In genomic region chr12:112370156-112370555, GRCh38 we compare ENCODE assay signal across 20 cellular contexts.
"Had no signal": no experiment of that assay in that cellular context is flagged by ENCODE, and none has a peak within 500 bp of the region (broad histone marks: within the 10 kb centered on the region; RNA-seq: fewer than 3 reads in every experiment).

No MANE protein-coding gene starts in this region.

- H3K27ac ChIP-seq: epithelial cell of prostate, hepatocyte, left lung, tibial nerve, vagina had no signal

- H3K27me3 Mint-ChIP-seq: activated CD4-positive, alpha-beta T cell treated with anti-CD3 and anti-CD28 coated beads, Interleukin-2, amount 10 ng/mL, durations not matched to agents 7 days and 5 days; activated naive CD8-positive, alpha-beta T cell treated with anti-CD3 and anti-CD28 coated beads, Interleukin-2, amount 10 ng/mL, durations not matched to agents 7 days and 5 days; brain; central memory CD8-positive, alpha-beta T cell had no signal

- H3K4me2 ChIP-seq: hepatocyte had no signal

- H3K4me1 ChIP-seq: left lung, tibial nerve had no signal

- H2AFZ ChIP-seq: hepatocyte had no signal

- H3K27ac Mint-ChIP-seq: activated CD4-positive, alpha-beta T cell treated with anti-CD3 and anti-CD28 coated beads, Interleukin-2, amount 10 ng/mL, durations not matched to agents 7 days and 5 days; activated naive CD8-positive, alpha-beta T cell treated with anti-CD3 and anti-CD28 coated beads, Interleukin-2, amount 10 ng/mL, durations not matched to agents 7 days and 5 days; activated T-helper 1 cell treated with anti-CD3 and anti-CD28 coated beads, Interleukin-12 subunit alpha, Interleukin-12 subunit beta, Interleukin-2, Interleukin-4 antibody, amounts not matched to agents 30 ng/mL and 10 ng/mL and 1 ng/mL, durations not matched to agents 14 hours and 24 hours and 36 hours; natural killer cell; T-helper 2 cell treated with Interferon-gamma antibody and Interleukin-4, amounts not matched to agents 5 μg/mL and 100 μg/mL, for 36 hours had no signal

- ATAC-seq: left lung, natural killer cell had no signal

- H3K9me3 Mint-ChIP-seq: activated CD4-positive, alpha-beta T cell treated with anti-CD3 and anti-CD28 coated beads, Interleukin-2, amount 10 ng/mL, durations not matched to agents 7 days and 5 days; activated naive CD8-positive, alpha-beta T cell treated with anti-CD3 and anti-CD28 coated beads, Interleukin-2, amount 10 ng/mL, durations not matched to agents 7 days and 5 days; activated T-helper 1 cell treated with anti-CD3 and anti-CD28 coated beads, Interleukin-12 subunit alpha, Interleukin-12 subunit beta, Interleukin-2, Interleukin-4 antibody, amounts not matched to agents 30 ng/mL and 10 ng/mL and 1 ng/mL, durations not matched to agents 14 hours and 24 hours and 36 hours; central memory CD8-positive, alpha-beta T cell; natural killer cell; T-helper 2 cell treated with Interferon-gamma antibody and Interleukin-4, amounts not matched to agents 5 μg/mL and 100 μg/mL, for 36 hours had no signal

- H3K27me3 ChIP-seq: hepatocyte, left lung, tibial nerve, vagina had no signal

- H3K36me3 ChIP-seq: left lung, tibial nerve, vagina had no signal

- H3K36me3 Mint-ChIP-seq: natural killer cell had no signal

- DNase-seq: activated CD4-positive, alpha-beta T cell treated with anti-CD3 and anti-CD28 coated beads, Interleukin-2, amount 10 ng/mL, durations not matched to agents 7 days and 5 days; activated CD8-positive, alpha-beta memory T cell treated with anti-CD3 and anti-CD28 coated beads, Interleukin-2, amount 50 U/mL, for 48 hours; activated naive CD8-positive, alpha-beta T cell treated with anti-CD3 and anti-CD28 coated beads, Interleukin-2, amount 10 ng/mL, durations not matched to agents 7 days and 5 days; effector memory CD4-positive, alpha-beta T cell; kidney; left lung; natural killer cell; posterior cingulate gyrus; retina; stimulated activated CD4-positive, alpha-beta T cell treated with anti-CD3 and anti-CD28 coated beads, Interleukin-4, amount 100 ng/mL, for 1 hour; stimulated activated naive CD4-positive, alpha-beta T cell treated with Interleukin-2 at 50 U/mL for 16 hours; substantia nigra had no signal

- H3K9me3 ChIP-seq: left lung, tibial nerve, vagina had no signal

- H3K4me3 Mint-ChIP-seq: activated CD4-positive, alpha-beta T cell treated with anti-CD3 and anti-CD28 coated beads, Interleukin-2, amount 10 ng/mL, durations not matched to agents 7 days and 5 days; activated naive CD8-positive, alpha-beta T cell treated with anti-CD3 and anti-CD28 coated beads, Interleukin-2, amount 10 ng/mL, durations not matched to agents 7 days and 5 days; activated T-helper 1 cell treated with anti-CD3 and anti-CD28 coated beads, Interleukin-12 subunit alpha, Interleukin-12 subunit beta, Interleukin-2, Interleukin-4 antibody, amounts not matched to agents 30 ng/mL and 10 ng/mL and 1 ng/mL, durations not matched to agents 14 hours and 24 hours and 36 hours; brain; central memory CD8-positive, alpha-beta T cell; natural killer cell; T-helper 2 cell treated with Interferon-gamma antibody and Interleukin-4, amounts not matched to agents 5 μg/mL and 100 μg/mL, for 36 hours had no signal

- H3K4me3 ChIP-seq: hepatocyte, left lung, tibial nerve, vagina had no signal
